Comparison of ENCODE assay signal across 2 cellular contexts in genomic region chrX:119750131-119750530, GRCh38. TPM values are rescaled to one million over a fixed set of nuclear protein-coding genes. Genes with fewer than 3 reads are reported as not detected.
"Had no signal": no experiment of that assay in that cellular context is flagged by ENCODE, and none has a peak within 500 bp of the region (broad histone marks: within the 10 kb centered on the region; RNA-seq: fewer than 3 reads in every experiment).

No MANE protein-coding gene starts in this region.

RNA-seq across cellular contexts. Expression of gene SOWAHD, which starts 8.3 kb away (rescaled TPM):
- total RNA-seq: ascending aorta, esophagus muscularis mucosa had no signal
